3 cellular contexts compared by ENCODE assay signal in the genomic region with DNA sequence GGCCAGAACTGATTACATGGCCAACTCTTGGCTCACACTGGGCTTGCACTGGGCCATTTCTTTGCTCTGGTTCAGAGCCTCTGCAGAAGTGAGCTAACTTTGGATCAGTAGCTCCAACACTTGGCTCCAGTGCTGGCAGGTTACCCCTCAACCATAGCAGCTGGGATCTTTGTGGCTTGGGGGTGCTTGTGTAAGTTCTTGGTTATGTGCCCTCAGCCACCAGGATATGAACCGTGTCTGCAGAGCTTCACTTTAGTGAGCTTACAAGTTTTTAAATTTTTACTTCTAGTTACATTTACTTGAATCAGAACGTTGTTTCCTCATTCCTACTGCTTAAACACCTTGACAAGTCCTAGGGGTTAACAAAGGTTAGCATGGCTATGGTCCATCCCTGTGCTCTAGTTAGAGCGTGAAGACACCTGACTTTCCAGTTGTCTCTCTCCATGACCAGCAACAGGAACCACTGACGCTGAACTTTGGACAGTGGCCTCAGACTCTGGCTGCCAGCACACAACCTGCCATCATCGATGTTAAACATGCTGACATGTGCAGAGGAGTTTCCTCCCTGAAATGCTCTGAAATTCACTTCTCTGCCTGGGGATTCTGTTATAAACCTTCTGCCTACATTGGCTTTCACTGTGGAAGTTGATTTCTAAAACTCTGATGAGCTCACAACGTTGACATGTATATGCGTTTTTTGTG.
TF ChIP-seq lines count a peak whose summit lies in the region.

No MANE protein-coding gene starts in this region.

TF ChIP-seq in SK-N-SH, 30 proteins besides CTCF, POLR2A, EP300 and RAD21:
- TF ChIP-seq GATA2 (CRISPR knock-in tag; IDR thresholded peaks at IDR 0.05) (no peak), FOSL2 (IDR thresholded peaks at IDR 0.05; ENCODE audit: borderline replicate concordance, low read depth) (no peak), RFX5 (IDR thresholded peaks at IDR 0.05; ENCODE audit: low read length) (no peak)
- TF ChIP-seq, protein P1, sequence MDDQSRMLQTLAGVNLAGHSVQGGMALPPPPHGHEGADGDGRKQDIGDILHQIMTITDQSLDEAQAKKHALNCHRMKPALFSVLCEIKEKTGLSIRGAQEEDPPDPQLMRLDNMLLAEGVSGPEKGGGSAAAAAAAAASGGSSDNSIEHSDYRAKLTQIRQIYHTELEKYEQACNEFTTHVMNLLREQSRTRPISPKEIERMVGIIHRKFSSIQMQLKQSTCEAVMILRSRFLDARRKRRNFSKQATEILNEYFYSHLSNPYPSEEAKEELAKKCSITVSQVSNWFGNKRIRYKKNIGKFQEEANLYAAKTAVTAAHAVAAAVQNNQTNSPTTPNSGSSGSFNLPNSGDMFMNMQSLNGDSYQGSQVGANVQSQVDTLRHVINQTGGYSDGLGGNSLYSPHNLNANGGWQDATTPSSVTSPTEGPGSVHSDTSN (IDR thresholded peaks at IDR 0.05), result no peak
- TF ChIP-seq, protein P2, sequence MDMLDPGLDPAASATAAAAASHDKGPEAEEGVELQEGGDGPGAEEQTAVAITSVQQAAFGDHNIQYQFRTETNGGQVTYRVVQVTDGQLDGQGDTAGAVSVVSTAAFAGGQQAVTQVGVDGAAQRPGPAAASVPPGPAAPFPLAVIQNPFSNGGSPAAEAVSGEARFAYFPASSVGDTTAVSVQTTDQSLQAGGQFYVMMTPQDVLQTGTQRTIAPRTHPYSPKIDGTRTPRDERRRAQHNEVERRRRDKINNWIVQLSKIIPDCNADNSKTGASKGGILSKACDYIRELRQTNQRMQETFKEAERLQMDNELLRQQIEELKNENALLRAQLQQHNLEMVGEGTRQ (IDR thresholded peaks at IDR 0.05; ENCODE audit: borderline replicate concordance, low read depth, low read length), result no peak

TF ChIP-seq in SK-N-SH treated with all-trans-retinoic acid at 6 μM for 48 hours, 23 proteins besides CTCF, POLR2A, EP300 and RAD21:
- TF ChIP-seq, protein P3, sequence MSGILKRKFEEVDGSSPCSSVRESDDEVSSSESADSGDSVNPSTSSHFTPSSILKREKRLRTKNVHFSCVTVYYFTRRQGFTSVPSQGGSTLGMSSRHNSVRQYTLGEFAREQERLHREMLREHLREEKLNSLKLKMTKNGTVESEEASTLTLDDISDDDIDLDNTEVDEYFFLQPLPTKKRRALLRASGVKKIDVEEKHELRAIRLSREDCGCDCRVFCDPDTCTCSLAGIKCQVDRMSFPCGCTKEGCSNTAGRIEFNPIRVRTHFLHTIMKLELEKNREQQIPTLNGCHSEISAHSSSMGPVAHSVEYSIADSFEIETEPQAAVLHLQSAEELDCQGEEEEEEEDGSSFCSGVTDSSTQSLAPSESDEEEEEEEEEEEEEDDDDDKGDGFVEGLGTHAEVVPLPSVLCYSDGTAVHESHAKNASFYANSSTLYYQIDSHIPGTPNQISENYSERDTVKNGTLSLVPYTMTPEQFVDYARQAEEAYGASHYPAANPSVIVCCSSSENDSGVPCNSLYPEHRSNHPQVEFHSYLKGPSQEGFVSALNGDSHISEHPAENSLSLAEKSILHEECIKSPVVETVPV (CRISPR knock-in tag; IDR thresholded peaks at IDR 0.05), result no peak
- no peak for TF ChIP-seq ZNF8 (CRISPR knock-in tag; IDR thresholded peaks at IDR 0.05)
- TF ChIP-seq TOX (CRISPR knock-in tag; IDR thresholded peaks at IDR 0.05; ENCODE audit: borderline replicate concordance), result no peak
- no peak for TF ChIP-seq ISL1 (CRISPR knock-in tag; IDR thresholded peaks at IDR 0.05)

TF ChIP-seq in K562, 482 proteins besides CTCF, POLR2A, EP300 and RAD21:
- TF ChIP-seq CBX8 (IDR thresholded peaks at IDR 0.05; ENCODE audit: borderline replicate concordance, extremely low read depth, low read depth, low read length, poor library complexity, severe bottlenecking) (no peak), TAF7 (tag; IDR thresholded peaks at IDR 0.05) (no peak), CBFA2T3 (IDR thresholded peaks at IDR 0.05) (no peak)
